Comparison of ENCODE assay signal across 8 cellular contexts in genomic region chr16:4316732-4317461, GRCh38. TPM values are rescaled to one million over a fixed set of nuclear protein-coding genes. Genes with fewer than 3 reads are reported as not detected.
DNase-seq lines count a peak whose midpoint lies in the region; ATAC-seq and TF ChIP-seq lines count a peak whose summit lies in the region.

No MANE protein-coding gene starts in this region.

- peaks cover 36% of the 10 kb centered on the region for H3K4me1 Mint-ChIP-seq in stimulated activated naive CD8-positive, alpha-beta T cell treated with anti-CD3 and anti-CD28 coated beads, Interleukin-15, amount 100 ng/mL, for 72 hours
- H3K4me1 Mint-ChIP-seq in activated CD8-positive, alpha-beta memory T cell treated with anti-CD3 and anti-CD28 coated beads, Interleukin-2, amount 10 ng/mL, durations not matched to agents 7 days and 5 days, result peaks cover 26% of the 10 kb centered on the region

- 23 to 52% methylated on average over 28 of the region's 28 CpGs for WGBS in sigmoid colon, 2 donors

- H3K9me3 ChIP-seq in WERI-Rb-1 (ENCODE audit: severe bottlenecking), result no peaks in the 10 kb centered on the region
- no peaks in the 10 kb centered on the region for H3K9me3 ChIP-seq in left ventricle myocardium inferior (replicated peaks)
- no peaks in the 10 kb centered on the region for H3K9me3 ChIP-seq in sigmoid colon

- H3K27me3 Mint-ChIP-seq in stimulated activated naive CD8-positive, alpha-beta T cell treated with anti-CD3 and anti-CD28 coated beads, Interleukin-15, amount 100 ng/mL, for 72 hours, result peaks cover 45% of the 10 kb centered on the region
- H3K27me3 Mint-ChIP-seq in activated CD8-positive, alpha-beta memory T cell treated with anti-CD3 and anti-CD28 coated beads, Interleukin-2, amount 10 ng/mL, durations not matched to agents 7 days and 5 days, result peaks cover 18% of the 10 kb centered on the region

- H3K27ac ChIP-seq in WERI-Rb-1 (peak overlapping the region; percentile 74), left ventricle myocardium inferior (replicated peaks) (peak overlapping the region; percentile 96), sigmoid colon (peak overlapping the region; percentile 90 to 98 (median 96))

- no peaks in the 10 kb centered on the region for H3K36me3 Mint-ChIP-seq in activated CD8-positive, alpha-beta memory T cell treated with anti-CD3 and anti-CD28 coated beads, Interleukin-2, amount 10 ng/mL, durations not matched to agents 7 days and 5 days

- H3K27me3 ChIP-seq in WERI-Rb-1 (ENCODE audit: insufficient read depth, low read depth, severe bottlenecking) (no peaks in the 10 kb centered on the region), left ventricle myocardium inferior (ENCODE audit: low read depth) (no peaks in the 10 kb centered on the region), sigmoid colon (no peaks in the 10 kb centered on the region)

- peaks cover 76% of the 10 kb centered on the region for H3K4me1 ChIP-seq in left ventricle myocardium inferior
- H3K4me1 ChIP-seq in sigmoid colon, result peaks cover 2 to 76% (median 66%) of the 10 kb centered on the region in 4 donors

- no peak for ATAC-seq in stimulated activated naive CD8-positive, alpha-beta T cell treated with anti-CD3 and anti-CD28 coated beads, Interleukin-15, amount 100 ng/mL, for 72 hours
- no peak for ATAC-seq in stimulated activated naive CD8-positive, alpha-beta T cell treated with anti-CD3 and anti-CD28 coated beads, Interleukin-15, Interleukin-2, amounts not matched to agents 100 U/mL and 50 U/mL, for 24 hours
- ATAC-seq in HG03378 (IDR thresholded peaks at IDR 0.05; ENCODE audit: unreplicated experiment), result no peak
- ATAC-seq in activated CD8-positive, alpha-beta memory T cell treated with anti-CD3 and anti-CD28 coated beads, Interleukin-2, amount 10 ng/mL, durations not matched to agents 7 days and 5 days, result no peak

- H3K4me3 Mint-ChIP-seq in stimulated activated naive CD8-positive, alpha-beta T cell treated with anti-CD3 and anti-CD28 coated beads, Interleukin-15, amount 100 ng/mL, for 72 hours, result peak overlapping the region; percentile 53 to 69
- H3K4me3 Mint-ChIP-seq in activated CD8-positive, alpha-beta memory T cell treated with anti-CD3 and anti-CD28 coated beads, Interleukin-2, amount 10 ng/mL, durations not matched to agents 7 days and 5 days, result no peak overlapping the region

- no peaks in the 10 kb centered on the region for H3K9me3 Mint-ChIP-seq in stimulated activated naive CD8-positive, alpha-beta T cell treated with anti-CD3 and anti-CD28 coated beads, Interleukin-15, amount 100 ng/mL, for 72 hours
- no peaks in the 10 kb centered on the region for H3K9me3 Mint-ChIP-seq in activated CD8-positive, alpha-beta memory T cell treated with anti-CD3 and anti-CD28 coated beads, Interleukin-2, amount 10 ng/mL, durations not matched to agents 7 days and 5 days (ENCODE audit: low read depth)

- H3K36me3 ChIP-seq in WERI-Rb-1 (no peaks in the 10 kb centered on the region), left ventricle myocardium inferior (no peaks in the 10 kb centered on the region), sigmoid colon (no peaks in the 10 kb centered on the region)

- CTCF ChIA-PET in activated CD8-positive, alpha-beta memory T cell treated with anti-CD3 and anti-CD28 coated beads, Interleukin-2, amount 10 ng/mL, durations not matched to agents 7 days and 5 days (lab: Charles Lee), result interaction anchor here (1.3 to 2.2 kb wide), 4 partner anchors 10 to 33 kb away, joined by 4 to 8 read pairs (median 4); no protein-coding TSS in a partner anchor

- no peak for DNase-seq in stimulated activated naive CD8-positive, alpha-beta T cell treated with anti-CD3 and anti-CD28 coated beads, Interleukin-15, amount 100 ng/mL, for 72 hours
- DNase-seq in stimulated activated naive CD8-positive, alpha-beta T cell treated with anti-CD3 and anti-CD28 coated beads, Interleukin-15, Interleukin-2, amounts not matched to agents 100 U/mL and 50 U/mL, for 24 hours, result no peak
- DNase-seq in WERI-Rb-1 (no peak), left ventricle myocardium inferior (peak; percentile 60), sigmoid colon (peak; percentile 81), SIG-M5 (lab: John Stamatoyannopoulos, UW) (no peak)
- DNase-seq in activated CD8-positive, alpha-beta memory T cell treated with anti-CD3 and anti-CD28 coated beads, Interleukin-2, amount 10 ng/mL, durations not matched to agents 7 days and 5 days, result no peak

- intact Hi-C loops in left ventricle myocardium inferior (cut with micrococcal nuclease) (no loop called here), sigmoid colon (cut with DNase I) (no loop called here)

- no peak overlapping the region for H3K27ac Mint-ChIP-seq in stimulated activated naive CD8-positive, alpha-beta T cell treated with anti-CD3 and anti-CD28 coated beads, Interleukin-15, amount 100 ng/mL, for 72 hours
- no peak overlapping the region for H3K27ac Mint-ChIP-seq in activated CD8-positive, alpha-beta memory T cell treated with anti-CD3 and anti-CD28 coated beads, Interleukin-2, amount 10 ng/mL, durations not matched to agents 7 days and 5 days

- TF ChIP-seq POLR2A in sigmoid colon (IDR thresholded peaks at IDR 0.05), result no peak

- no peak for TF ChIP-seq EP300 in sigmoid colon (IDR thresholded peaks at IDR 0.05)

- H3K4me3 ChIP-seq in WERI-Rb-1 (ENCODE audit: low read depth, low read length), result peak overlapping the region; percentile 80
- H3K4me3 ChIP-seq in left ventricle myocardium inferior, result peak overlapping the region; percentile 88
- H3K4me3 ChIP-seq in sigmoid colon, result peak overlapping the region; percentile 60 to 71 (median 66)

- TF ChIP-seq CTCF in WERI-Rb-1 (IDR thresholded peaks at IDR 0.05; ENCODE audit: low read depth, low read length) (no peak), left ventricle myocardium inferior (IDR thresholded peaks at IDR 0.05; ENCODE audit: borderline replicate concordance) (no peak), sigmoid colon (IDR thresholded peaks at IDR 0.05) (no peak)

RNA-seq across cellular contexts. Expression of gene GLIS2, which starts 1.0 kb away (rescaled TPM):
- total RNA-seq in left ventricle myocardium inferior, result 17.2 TPM
- total RNA-seq in sigmoid colon, result 10 to 100 TPM in 1 of 4 donors, 1 to 10 TPM in 3; 5.4 to 11.9 (median 5.7) TPM
- 1 to 10 TPM in 2 of 3 donors, under 1 TPM in 1; 0.69 to 4.0 (median 1.8) TPM for polyA plus RNA-seq in sigmoid colon
- total RNA-seq in activated CD8-positive, alpha-beta memory T cell treated with anti-CD3 and anti-CD28 coated beads, Interleukin-2, amount 10 ng/mL, durations not matched to agents 7 days and 5 days, result under 1 TPM; 0.55 to 0.63 TPM

RNA-seq across cellular contexts. Expression of gene PAM16, which starts 34.2 kb away (rescaled TPM):
- 67.3 TPM for total RNA-seq in left ventricle myocardium inferior
- 10 to 100 TPM; 36.7 to 52.7 (median 43.6) TPM for total RNA-seq in sigmoid colon
- 10 to 100 TPM; 36.0 to 57.0 (median 49.0) TPM for polyA plus RNA-seq in sigmoid colon
- total RNA-seq in activated CD8-positive, alpha-beta memory T cell treated with anti-CD3 and anti-CD28 coated beads, Interleukin-2, amount 10 ng/mL, durations not matched to agents 7 days and 5 days, result 10 to 100 TPM; 47.5 to 49.4 TPM

RNA-seq across cellular contexts. Expression of gene TFAP4, which starts 44.1 kb away (rescaled TPM):
- total RNA-seq in left ventricle myocardium inferior (2.6 TPM), sigmoid colon (1 to 10 TPM; 3.2 to 3.9 (median 3.6) TPM)
- 10 to 100 TPM in 1 of 3 donors, 1 to 10 TPM in 2; 2.3 to 11.7 (median 4.8) TPM for polyA plus RNA-seq in sigmoid colon
- total RNA-seq in activated CD8-positive, alpha-beta memory T cell treated with anti-CD3 and anti-CD28 coated beads, Interleukin-2, amount 10 ng/mL, durations not matched to agents 7 days and 5 days, result 10 to 100 TPM; 18.0 to 27.2 TPM

RNA-seq across cellular contexts. Expression of gene VASN, which starts 54.8 kb away (rescaled TPM):
- total RNA-seq in left ventricle myocardium inferior, result 5.5 TPM
- 10 to 100 TPM in 1 of 4 donors, 1 to 10 TPM in 3; 7.1 to 10.2 (median 8.3) TPM for total RNA-seq in sigmoid colon
- polyA plus RNA-seq in sigmoid colon, result 1 to 10 TPM in 2 of 3 donors, under 1 TPM in 1; 0.46 to 4.2 (median 2.4) TPM
- not detected for total RNA-seq in activated CD8-positive, alpha-beta memory T cell treated with anti-CD3 and anti-CD28 coated beads, Interleukin-2, amount 10 ng/mL, durations not matched to agents 7 days and 5 days

Comparison
In these comparisons a context has a peak if more than half of its experiments do, and no peak if none do; other contexts are left out.
1. DNase-seq: peak in left ventricle myocardium inferior (single experiment) and sigmoid colon (single experiment); none in stimulated activated naive CD8-positive, alpha-beta T cell treated with anti-CD3 and anti-CD28 coated beads, Interleukin-15, amount 100 ng/mL, for 72 hours (0 of 2), stimulated activated naive CD8-positive, alpha-beta T cell treated with anti-CD3 and anti-CD28 coated beads, Interleukin-15, Interleukin-2, amounts not matched to agents 100 U/mL and 50 U/mL, for 24 hours (single experiment), WERI-Rb-1 (single experiment), SIG-M5 (single experiment) and activated CD8-positive, alpha-beta memory T cell treated with anti-CD3 and anti-CD28 coated beads, Interleukin-2, amount 10 ng/mL, durations not matched to agents 7 days and 5 days (single experiment).
2. Peak in every context shown above with its lines, with median percentiles within 50 percentile points of each other: H3K27ac ChIP-seq and H3K4me3 ChIP-seq.